12 cellular contexts compared by ENCODE assay signal in the genomic region with DNA sequence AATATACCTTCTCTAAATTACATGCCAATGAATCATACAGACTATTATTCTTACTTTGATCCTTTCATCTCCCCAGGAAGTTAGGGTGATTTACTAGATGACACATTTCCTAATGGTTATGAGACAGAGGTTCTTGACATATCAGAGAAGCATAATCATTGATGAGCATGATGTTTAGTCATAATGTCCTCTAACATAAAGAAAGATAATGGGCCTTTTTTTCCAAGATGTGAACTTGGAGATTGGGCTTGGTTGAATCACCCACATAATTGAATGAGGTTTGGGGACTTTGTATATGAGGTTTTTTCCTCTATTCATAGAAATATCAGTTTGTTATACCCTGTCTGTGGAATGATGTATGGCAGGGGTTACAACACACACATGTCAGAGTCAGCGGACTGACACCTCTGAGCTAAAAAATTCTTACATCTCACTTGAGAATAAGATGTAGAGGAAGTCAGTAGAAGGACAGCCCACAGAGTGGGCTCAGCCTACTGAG.
A peak's percentile ranks its signal among the peaks of the same experiment; 100 is the strongest.
DNase-seq lines count a peak whose midpoint lies in the region; ATAC-seq and TF ChIP-seq lines count a peak whose summit lies in the region.
"Had no signal": no experiment of that assay in that cellular context is flagged by ENCODE, and none has a peak within 500 bp of the region (broad histone marks: within the 10 kb centered on the region; RNA-seq: fewer than 3 reads in every experiment).

No MANE protein-coding gene starts in this region.

- no peak for TF ChIP-seq CTCF in brain microvascular endothelial cell (IDR thresholded peaks at IDR 0.05; ENCODE audit: low read depth, low read length, missing control alignments)
- no peak for TF ChIP-seq CTCF in lower leg skin (IDR thresholded peaks at IDR 0.05)

- 86 to 94% methylated on average over 1 of the region's 1 CpG for WGBS in lower leg skin, 2 donors

- H3K4me3 ChIP-seq in MG63 (no peak overlapping the region), brain microvascular endothelial cell (ENCODE audit: low read depth, low read length) (no peak overlapping the region), lower leg skin (ENCODE audit: low read depth, poor library complexity, severe bottlenecking) (no peak overlapping the region)
- H3K4me3 ChIP-seq: coronary artery, testis had no signal

- H3K36me3 ChIP-seq in MG63 (no peaks in the 10 kb centered on the region), brain microvascular endothelial cell (replicated peaks) (no peaks in the 10 kb centered on the region)

- intact Hi-C loops in lower leg skin (cut with DNase I; ENCODE audit: low total_unique reads), result no loop called here

- in situ Hi-C loops in brain microvascular endothelial cell (cut with HindIII; ENCODE audit: low pct_ligation_motif_present, low sequenced_read_pairs), result no loop called here

- H3K9me3 ChIP-seq in MG63, result peaks cover 8% of the 10 kb centered on the region
- H3K9me3 ChIP-seq: testis had no signal

- TF ChIP-seq POLR2A in lower leg skin (IDR thresholded peaks at IDR 0.05), result no peak

- H3K27me3 ChIP-seq in MG63 (no peaks in the 10 kb centered on the region), brain microvascular endothelial cell (replicated peaks) (no peaks in the 10 kb centered on the region)
- H3K27me3 ChIP-seq: testis had no signal

- DNase-seq in GM03348 (ENCODE audit: low spot score) (peak; percentile 44), MG63 (peak; percentile 4), brain microvascular endothelial cell (peak; percentile 79), non-pigmented ciliary epithelial cell (ENCODE audit: low read depth) (peak; percentile 91), lower leg skin (ENCODE audit: low spot score in 2 of 2) (no peak), NCI-H1092 treated with DMSO at 0.1 percent for 48 hours (lab: John Stamatoyannopoulos, UW) (no peak)
- DNase-seq: natural killer cell, NCI-H2171 treated with DMSO at 0.1 percent for 48 hours, testis had no signal

- ATAC-seq in GM21381 (IDR thresholded peaks at IDR 0.05; ENCODE audit: unreplicated experiment), result no peak
- ATAC-seq in HG03108 (IDR thresholded peaks at IDR 0.05; ENCODE audit: unreplicated experiment), result no peak
- ATAC-seq: natural killer cell had no signal

- H3K27ac ChIP-seq in brain microvascular endothelial cell, result peak overlapping the region; percentile 97
- H3K27ac ChIP-seq: coronary artery, testis had no signal

Comparison
In these comparisons a context has a peak if more than half of its experiments do, and no peak if none do; other contexts are left out.
1. DNase-seq: peak in GM03348 (single experiment), MG63 (single experiment), brain microvascular endothelial cell (single experiment) and non-pigmented ciliary epithelial cell (single experiment); none in lower leg skin (0 of 2) and NCI-H1092 treated with DMSO at 0.1 percent for 48 hours (single experiment).